16 cellular contexts compared by ENCODE assay signal in the genomic region with DNA sequence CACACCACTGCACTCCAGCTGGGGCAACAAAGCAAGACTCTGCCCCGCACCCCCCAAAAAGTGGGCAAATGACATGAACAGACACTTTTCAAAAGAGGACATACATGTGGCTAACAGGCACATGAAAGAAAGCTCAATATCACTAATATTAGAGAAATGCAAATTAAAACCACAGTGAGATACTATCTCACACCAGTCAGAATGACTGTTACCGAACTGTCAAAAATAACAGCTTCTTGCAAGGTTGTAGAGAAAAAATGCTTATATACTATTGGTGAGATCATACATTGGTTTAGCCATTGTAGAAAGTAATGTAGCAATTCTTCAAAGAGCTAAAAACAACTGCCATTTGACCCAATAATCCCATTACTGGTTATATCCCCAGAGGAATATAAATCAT.
"Had no signal": no experiment of that assay in that cellular context is flagged by ENCODE, and none has a peak within 500 bp of the region (broad histone marks: within the 10 kb centered on the region; RNA-seq: fewer than 3 reads in every experiment).

No MANE protein-coding gene starts in this region.

- H3K27ac Mint-ChIP-seq: activated naive CD4-positive, alpha-beta T cell treated with anti-CD3 and anti-CD28 coated beads, Interleukin-2, amount 50 U/mL, for 24 hours; activated T-cell treated with anti-CD3 and anti-CD28 coated beads, Interleukin-2, amount 50 U/mL, for 72 hours; stimulated activated naive B cell treated with anti-CD40 and anti-IgM and Interleukin-4, amounts not matched to agents 10 μg/mL and 1 μg/mL and 100 μg/mL, for 72 hours had no signal

- H3K36me3 ChIP-seq: breast epithelium, gastrocnemius medialis, heart left ventricle, left lung, sigmoid colon had no signal

- H2AFZ ChIP-seq: parathyroid adenoma had no signal

- H3K27me3 ChIP-seq: breast epithelium, gastrocnemius medialis, left lung, sigmoid colon had no signal

- H3K79me2 ChIP-seq: parathyroid adenoma had no signal

- H3K36me3 Mint-ChIP-seq: activated naive CD4-positive, alpha-beta T cell treated with anti-CD3 and anti-CD28 coated beads, Interleukin-2, amount 50 U/mL, for 24 hours; stimulated activated naive B cell treated with anti-CD40 and anti-IgM and Interleukin-4, amounts not matched to agents 10 μg/mL and 1 μg/mL and 100 μg/mL, for 72 hours had no signal

- H3K9me3 Mint-ChIP-seq: activated naive CD4-positive, alpha-beta T cell treated with anti-CD3 and anti-CD28 coated beads, Interleukin-2, amount 50 U/mL, for 24 hours; activated T-cell treated with anti-CD3 and anti-CD28 coated beads, Interleukin-2, amount 50 U/mL, for 72 hours; nephron; stimulated activated naive B cell treated with anti-CD40 and anti-IgM and Interleukin-4, amounts not matched to agents 10 μg/mL and 1 μg/mL and 100 μg/mL, for 72 hours had no signal

- H3K4me3 ChIP-seq: breast epithelium, coronary artery, gastrocnemius medialis, heart left ventricle, left lung, sigmoid colon had no signal

- H3K27ac ChIP-seq: coronary artery, gastrocnemius medialis, heart left ventricle, left lung, parathyroid adenoma, sigmoid colon had no signal

- H3K4me1 ChIP-seq: breast epithelium, left lung, sigmoid colon had no signal

- ATAC-seq: activated T-cell treated with anti-CD3 and anti-CD28 coated beads, Interleukin-2, amount 50 U/mL, for 72 hours; gastrocnemius medialis; heart left ventricle; left lung; stimulated activated naive B cell treated with anti-CD40 and anti-IgM and Interleukin-4, amounts not matched to agents 10 μg/mL and 1 μg/mL and 100 μg/mL, for 72 hours had no signal

- H3K9ac ChIP-seq: parathyroid adenoma had no signal

- H3K4me3 Mint-ChIP-seq: activated naive CD4-positive, alpha-beta T cell treated with anti-CD3 and anti-CD28 coated beads, Interleukin-2, amount 50 U/mL, for 24 hours; activated T-cell treated with anti-CD3 and anti-CD28 coated beads, Interleukin-2, amount 50 U/mL, for 72 hours; nephron; stimulated activated naive B cell treated with anti-CD40 and anti-IgM and Interleukin-4, amounts not matched to agents 10 μg/mL and 1 μg/mL and 100 μg/mL, for 72 hours had no signal

- DNase-seq: activated CD4-positive, alpha-beta T cell treated with anti-CD3 and anti-CD28 coated beads for 1 hour; activated CD4-positive, alpha-beta T cell treated with anti-CD3 and anti-CD28 coated beads, Interleukin-2, amount 50 U/mL, for 4 hours; activated gamma-delta T cell; activated T-cell treated with anti-CD3 and anti-CD28 coated beads, Interleukin-2, amount 50 U/mL, for 72 hours; gastrocnemius medialis; heart left ventricle; left lung; midbrain; sigmoid colon; stimulated activated CD4-positive, alpha-beta T cell treated with anti-CD3 and anti-CD28 coated beads, Interleukin-4, amount 100 ng/mL, for 4 hours; stimulated activated naive B cell treated with anti-CD40 and anti-IgM and Interleukin-4, amounts not matched to agents 10 μg/mL and 1 μg/mL and 100 μg/mL, for 72 hours had no signal

- H3K9me3 ChIP-seq: breast epithelium, gastrocnemius medialis, heart left ventricle, left lung, sigmoid colon had no signal
